Comparison of ENCODE assay signal across 8 cellular contexts in genomic region chr1:228101614-228101993, GRCh38. TPM values are rescaled to one million over a fixed set of nuclear protein-coding genes. Genes with fewer than 3 reads are reported as not detected.
A peak's percentile ranks its signal among the peaks of the same experiment; 100 is the strongest.
DNase-seq lines count a peak whose midpoint lies in the region; ATAC-seq and TF ChIP-seq lines count a peak whose summit lies in the region.

No MANE protein-coding gene starts in this region.

- DNase-seq in GM06990 (ENCODE audit: extremely low read depth, insufficient read length) (no peak), NT2/D1 (ENCODE audit: low read depth, low spot score) (no peak), endodermal cell (no peak), psoas muscle (peak in 1 of 2 donors; percentile 53), glomerular visceral epithelial cell (ENCODE audit: extremely low spot score) (no peak)

- intact Hi-C loops in psoas muscle (cut with DNase I) = no loop called here

- no peaks in the 10 kb centered on the region for H3K27me3 ChIP-seq in GM06990 (replicated peaks; ENCODE audit: control insufficient read depth, insufficient read depth, low read length)
- H3K27me3 ChIP-seq in NT2/D1 (ENCODE audit: insufficient read depth, insufficient read length) = no peaks in the 10 kb centered on the region
- H3K27me3 ChIP-seq in endodermal cell (ENCODE audit: control insufficient read depth, insufficient read depth, low read length, poor library complexity, severe bottlenecking) = no peaks in the 10 kb centered on the region
- H3K27me3 ChIP-seq in psoas muscle (ENCODE audit: insufficient read depth in 3 of 3, low read length in 2 of 3) = no peaks in the 10 kb centered on the region

- peaks cover 39% of the 10 kb centered on the region for H3K36me3 Mint-ChIP-seq in endodermal cell (ENCODE audit: low read depth)

- H3K9me3 Mint-ChIP-seq in endodermal cell = no peaks in the 10 kb centered on the region

- peak overlapping the region; percentile 97 for H3K9ac ChIP-seq in NT2/D1 (ENCODE audit: insufficient read length, low read depth)
- no peak overlapping the region for H3K9ac ChIP-seq in endodermal cell (ENCODE audit: extremely low read depth, low read length, poor library complexity, severe bottlenecking)

- H3K9me3 ChIP-seq in NT2/D1 (ENCODE audit: insufficient read depth, low read length) (no peaks in the 10 kb centered on the region), endodermal cell (ENCODE audit: control insufficient read depth, low read length) (no peaks in the 10 kb centered on the region), psoas muscle (no peaks in the 10 kb centered on the region)

- H3K4me3 ChIP-seq in GM06990 (replicated peaks; ENCODE audit: low read depth, low read length) (peak overlapping the region; percentile 96), NT2/D1 (ENCODE audit: insufficient read length, low read depth) (peak overlapping the region; percentile 96), endodermal cell (ENCODE audit: low read length) (peak overlapping the region; percentile 80), psoas muscle (peak overlapping the region; percentile 82)

- no peaks in the 10 kb centered on the region for H3K27me3 Mint-ChIP-seq in endodermal cell (ENCODE audit: insufficient read depth)

- no peak for ATAC-seq in psoas muscle
- ATAC-seq in GM21390 (IDR thresholded peaks at IDR 0.05; ENCODE audit: unreplicated experiment) = no peak
- ATAC-seq in GM18861 (IDR thresholded peaks at IDR 0.05; ENCODE audit: unreplicated experiment) = no peak
- ATAC-seq in HG03565 (IDR thresholded peaks at IDR 0.05; ENCODE audit: unreplicated experiment) = no peak

- TF ChIP-seq CTCF in GM06990 (IDR thresholded peaks at IDR 0.05; ENCODE audit: insufficient read depth, low read length, poor library complexity, severe bottlenecking) (no peak), endodermal cell (conservative IDR thresholded peaks at IDR 0.05) (no peak), psoas muscle (IDR thresholded peaks at IDR 0.05) (no peak)

- H3K27ac Mint-ChIP-seq in endodermal cell = no peak overlapping the region

- peak overlapping the region; percentile 88 for H3K4me3 Mint-ChIP-seq in endodermal cell

- no peaks in the 10 kb centered on the region for H3K4me1 Mint-ChIP-seq in endodermal cell

- H3K27ac ChIP-seq in endodermal cell (ENCODE audit: low read depth, low read length) = no peak overlapping the region
- peak overlapping the region; percentile 85 for H3K27ac ChIP-seq in psoas muscle

- H3K4me1 ChIP-seq in NT2/D1 (ENCODE audit: insufficient read depth, insufficient read length) (peaks cover 12% of the 10 kb centered on the region), endodermal cell (ENCODE audit: control insufficient read depth, insufficient read depth, low read length) (peaks cover 5% of the 10 kb centered on the region), psoas muscle (peaks cover 18% of the 10 kb centered on the region)

- peaks cover 37% of the 10 kb centered on the region for H3K36me3 ChIP-seq in GM06990 (ENCODE audit: control insufficient read depth, insufficient read depth, low read length)
- peaks cover 71% of the 10 kb centered on the region for H3K36me3 ChIP-seq in NT2/D1 (ENCODE audit: insufficient read depth, insufficient read length, low read length)
- H3K36me3 ChIP-seq in endodermal cell (ENCODE audit: control insufficient read depth, insufficient read depth, low read length) = peaks cover 53% of the 10 kb centered on the region
- H3K36me3 ChIP-seq in psoas muscle (ENCODE audit: insufficient read depth in 1 of 2, low read depth in 1 of 2) = peaks cover 0 to 53% of the 10 kb centered on the region in 2 donors

- 66 to 80% methylated on average over 10 to 15 of the region's 15 CpGs for WGBS in endodermal cell (ENCODE audit: insufficient coverage in 1 of 2, insufficient read length in 1 of 2), 2 experiments
- 57 to 61% (median 59%) methylated on average over 15 of the region's 15 CpGs for WGBS in psoas muscle, 3 donors

RNA-seq across cellular contexts. Expression of gene C1orf35, which starts 1.5 kb away (rescaled TPM):
- total RNA-seq in endodermal cell = 10 to 100 TPM; 31.6 to 34.0 TPM
- 27.6 TPM for polyA plus RNA-seq in endodermal cell (2013, experiment 1 of 2)
- polyA plus RNA-seq in endodermal cell (2013, experiment 2 of 2) = 24.7 TPM
- 1 to 10 TPM; 3.6 to 6.5 (median 5.1) TPM for total RNA-seq in psoas muscle
- polyA plus RNA-seq in psoas muscle = 1 to 10 TPM; 5.7 to 8.2 (median 7.8) TPM

RNA-seq across cellular contexts. Expression of gene MRPL55, which starts 7.5 kb away (rescaled TPM):
- total RNA-seq in endodermal cell (10 to 100 TPM; 57.6 to 66.7 TPM), psoas muscle (10 to 100 TPM; 35.7 to 43.4 (median 39.2) TPM)
- polyA plus RNA-seq in endodermal cell (2013, experiment 1 of 2) = 72.3 TPM
- polyA plus RNA-seq in endodermal cell (2013, experiment 2 of 2) = 52.9 TPM
- polyA plus RNA-seq in psoas muscle = 10 to 100 TPM; 70.9 to 86.2 (median 81.8) TPM

RNA-seq across cellular contexts. Expression of gene ARF1, which starts 19.1 kb away (rescaled TPM):
- total RNA-seq in endodermal cell = 100 to 1,000 TPM; 322 to 372 TPM
- polyA plus RNA-seq in endodermal cell (2013, experiment 1 of 2) = 397 TPM
- polyA plus RNA-seq in endodermal cell (2013, experiment 2 of 2) = 397 TPM
- 100 to 1,000 TPM; 176 to 328 (median 256) TPM for total RNA-seq in psoas muscle
- 100 to 1,000 TPM; 257 to 612 (median 345) TPM for polyA plus RNA-seq in psoas muscle

RNA-seq across cellular contexts. Expression of gene GUK1, which starts 38.5 kb away (rescaled TPM):
- total RNA-seq in endodermal cell = 100 to 1,000 TPM; 110 to 112 TPM
- 121 TPM for polyA plus RNA-seq in endodermal cell (2013, experiment 1 of 2)
- polyA plus RNA-seq in endodermal cell (2013, experiment 2 of 2) = 115 TPM
- total RNA-seq in psoas muscle = 100 to 1,000 TPM in 1 of 4 donors, 10 to 100 TPM in 3; 90.2 to 122 (median 92.8) TPM
- 100 to 1,000 TPM; 161 to 271 (median 166) TPM for polyA plus RNA-seq in psoas muscle

RNA-seq across cellular contexts. Expression of gene GJC2, which starts 48.1 kb away (rescaled TPM):
- total RNA-seq in endodermal cell (under 1 TPM; 0.53 to 0.60 TPM), psoas muscle (under 1 TPM; 0.37 to 0.92 (median 0.52) TPM)
- 0.71 TPM for polyA plus RNA-seq in endodermal cell (2013, experiment 1 of 2)
- polyA plus RNA-seq in endodermal cell (2013, experiment 2 of 2) = 0.37 TPM
- under 1 TPM; 0.19 to 0.40 (median 0.20) TPM for polyA plus RNA-seq in psoas muscle

Comparison
In these comparisons a context has a peak if more than half of its experiments do, and no peak if none do; other contexts are left out.
1. RNA of gene C1orf35, which starts 1.5 kb away (total RNA-seq): 31.6 to 34.0 TPM in endodermal cell; 3.6 to 6.5 TPM in psoas muscle; every median in the first group is over 4 times any median in the second.
2. Peak in every context shown above with its lines, with median percentiles within 50 percentile points of each other: H3K4me3 ChIP-seq.